In genomic region chr2:102030855-102031527, GRCh38 we compare ENCODE assay signal across 1 cellular context.
TF ChIP-seq lines count a peak whose summit lies in the region.

No MANE protein-coding gene starts in this region.

TF ChIP-seq in K562, 482 proteins besides CTCF, POLR2A, EP300 and RAD21:
- TF ChIP-seq ZNF395 (CRISPR knock-in tag; IDR thresholded peaks at IDR 0.05) (no peak), HNRNPUL1 (IDR thresholded peaks at IDR 0.05; ENCODE audit: low read length) (no peak), GTF2B (IDR thresholded peaks at IDR 0.05; ENCODE audit: extremely low read depth, insufficient read length) (no peak), CBFB (CRISPR knock-in tag; IDR thresholded peaks at IDR 0.05) (no peak)
